ENCODE assay signal across 20 cellular contexts in genomic region chr11:35293034-35293433, GRCh38.
"Had no signal": no experiment of that assay in that cellular context is flagged by ENCODE, and none has a peak within 500 bp of the region (broad histone marks: within the 10 kb centered on the region; RNA-seq: fewer than 3 reads in every experiment).

No MANE protein-coding gene starts in this region.

- ATAC-seq: activated CD4-positive, CD25-positive, alpha-beta regulatory T cell treated with anti-CD3 and anti-CD28 coated beads, Interleukin-2, amount 50 U/mL, for 24 hours; activated CD8-positive, alpha-beta memory T cell treated with anti-CD3 and anti-CD28 coated beads, Interleukin-2, amount 10 ng/mL, durations not matched to agents 7 days and 5 days; mucosa of descending colon had no signal

- H3K36me3 Mint-ChIP-seq: activated CD8-positive, alpha-beta memory T cell treated with anti-CD3 and anti-CD28 coated beads, Interleukin-2, amount 10 ng/mL, durations not matched to agents 7 days and 5 days; naive thymus-derived CD8-positive, alpha-beta T cell had no signal

- DNase-seq: activated CD8-positive, alpha-beta memory T cell treated with anti-CD3 and anti-CD28 coated beads, Interleukin-2, amount 10 ng/mL, durations not matched to agents 7 days and 5 days; activated gamma-delta T cell; activated T-cell treated with anti-CD3 and anti-CD28 coated beads, Interleukin-2, amount 50 U/mL, for 1 hour; aorta; cortex of kidney; effector memory CD4-positive, alpha-beta T cell; foreskin melanocyte; left ventricle myocardium inferior; mucosa of descending colon; naive thymus-derived CD8-positive, alpha-beta T cell; nucleus accumbens; posterior cingulate gyrus; stimulated activated CD4-positive, alpha-beta T cell treated with anti-CD3 and anti-CD28 coated beads, Interleukin-15, amount 100 ng/mL, for 24 hours; stimulated activated CD4-positive, alpha-beta T cell treated with anti-CD3 and anti-CD28 coated beads, Interleukin-4, amount 100 ng/mL, for 24 hours; stomach; T-helper 9 cell; testis; upper lobe of left lung had no signal

- H3K27ac Mint-ChIP-seq: activated CD8-positive, alpha-beta memory T cell treated with anti-CD3 and anti-CD28 coated beads, Interleukin-2, amount 10 ng/mL, durations not matched to agents 7 days and 5 days had no signal

- H3K4me3 ChIP-seq: left ventricle myocardium inferior, mucosa of descending colon, right atrium auricular region, stomach, testis, upper lobe of left lung had no signal

- H3K9me3 ChIP-seq: left ventricle myocardium inferior, mucosa of descending colon, right atrium auricular region, stomach, testis, upper lobe of left lung had no signal

- H3K27me3 Mint-ChIP-seq: naive thymus-derived CD8-positive, alpha-beta T cell had no signal

- H3K27ac ChIP-seq: left ventricle myocardium inferior, right atrium auricular region, stomach, testis, upper lobe of left lung had no signal

- H3K36me3 ChIP-seq: left ventricle myocardium inferior, right atrium auricular region, stomach, upper lobe of left lung had no signal

- H3K9me3 Mint-ChIP-seq: naive thymus-derived CD8-positive, alpha-beta T cell had no signal

- H3K27me3 ChIP-seq: right atrium auricular region, stomach, testis, upper lobe of left lung had no signal

- H3K4me3 Mint-ChIP-seq: activated CD8-positive, alpha-beta memory T cell treated with anti-CD3 and anti-CD28 coated beads, Interleukin-2, amount 10 ng/mL, durations not matched to agents 7 days and 5 days; naive thymus-derived CD8-positive, alpha-beta T cell had no signal
